19 cellular contexts compared by ENCODE assay signal in the genomic region with DNA sequence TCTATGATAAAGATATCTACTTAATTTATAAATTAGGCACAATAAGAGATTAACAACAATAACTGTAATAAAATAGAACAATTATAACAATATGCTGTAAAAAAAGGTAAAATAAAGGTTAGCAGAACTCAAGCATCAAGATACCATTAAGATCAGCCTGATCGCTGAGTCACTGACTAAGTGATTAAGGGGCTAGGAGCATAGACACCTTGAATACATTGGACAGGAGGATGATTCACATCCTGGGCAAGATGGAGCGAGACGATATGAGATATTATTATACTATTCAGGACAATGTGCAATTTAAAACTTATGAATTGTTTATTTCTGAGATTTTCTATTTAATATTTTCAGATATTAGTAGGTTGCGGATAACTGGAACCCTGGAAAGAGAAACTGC.
DNase-seq lines count a peak whose midpoint lies in the region; ATAC-seq and TF ChIP-seq lines count a peak whose summit lies in the region.
"Had no signal": no experiment of that assay in that cellular context is flagged by ENCODE, and none has a peak within 500 bp of the region (broad histone marks: within the 10 kb centered on the region; RNA-seq: fewer than 3 reads in every experiment).

No MANE protein-coding gene starts in this region.

- peak; percentile 78 for ATAC-seq in SK-N-SH treated with all-trans-retinoic acid at 6 μM for 48 hours
- ATAC-seq: HepG2 had no signal

- H3K4me3 Mint-ChIP-seq in T-helper 2 cell treated with Interferon-gamma antibody and Interleukin-4, amounts not matched to agents 5 μg/mL and 100 μg/mL, for 36 hours = no peak overlapping the region

- no peaks in the 10 kb centered on the region for H3K9me3 Mint-ChIP-seq in T-helper 2 cell treated with Interferon-gamma antibody and Interleukin-4, amounts not matched to agents 5 μg/mL and 100 μg/mL, for 36 hours

- DNase-seq in M059J (ENCODE audit: low read depth) = peak; percentile 26
- DNase-seq in epithelial cell of esophagus (ENCODE audit: low read depth) = peak; percentile 88
- peak; percentile 16 for DNase-seq in renal cortical epithelial cell (ENCODE audit: low read depth)
- no peak for DNase-seq in activated T-cell treated with anti-CD3 and anti-CD28 coated beads for 4 hours
- DNase-seq in medulla oblongata (ENCODE audit: extremely low spot score) = no peak
- DNase-seq in T-helper 2 cell treated with Interferon-gamma antibody and Interleukin-4, amounts not matched to agents 5 μg/mL and 100 μg/mL, for 36 hours (ENCODE audit: low spot score) = no peak
- no peak for DNase-seq in head of caudate nucleus
- DNase-seq: AML-193, GM23248, HCEC 1CT, KBM-7, NCI-H1417 treated with DMSO at 0.1 percent for 48 hours, NCI-H1930, NCI-H526, PC-9, SW 1271 had no signal

- intact Hi-C loops in head of caudate nucleus (cut with DNase I) = no loop called here

- H3K4me3 ChIP-seq in epithelial cell of esophagus (ENCODE audit: low read length) = no peak overlapping the region
- H3K4me3 ChIP-seq: GM23248, PC-9, SJSA1 had no signal

- H3K27me3 Mint-ChIP-seq in T-helper 2 cell treated with Interferon-gamma antibody and Interleukin-4, amounts not matched to agents 5 μg/mL and 100 μg/mL, for 36 hours (ENCODE audit: low read depth) = no peaks in the 10 kb centered on the region

- H3K36me3 Mint-ChIP-seq in T-helper 2 cell treated with Interferon-gamma antibody and Interleukin-4, amounts not matched to agents 5 μg/mL and 100 μg/mL, for 36 hours (ENCODE audit: low read depth) = no peaks in the 10 kb centered on the region

- H3K4me1 Mint-ChIP-seq in T-helper 2 cell treated with Interferon-gamma antibody and Interleukin-4, amounts not matched to agents 5 μg/mL and 100 μg/mL, for 36 hours (ENCODE audit: low read depth) = no peaks in the 10 kb centered on the region

- no peak overlapping the region for H3K27ac Mint-ChIP-seq in T-helper 2 cell treated with Interferon-gamma antibody and Interleukin-4, amounts not matched to agents 5 μg/mL and 100 μg/mL, for 36 hours

- no peak for TF ChIP-seq CTCF in epithelial cell of esophagus (IDR thresholded peaks at IDR 0.05; ENCODE audit: insufficient read depth, low read depth, low read length, missing control alignments)

TF ChIP-seq in SK-N-SH treated with all-trans-retinoic acid at 6 μM for 48 hours, 23 proteins besides CTCF, POLR2A, EP300 and RAD21:
- TF ChIP-seq ZC3H10 (CRISPR knock-in tag; IDR thresholded peaks at IDR 0.05) (no peak), ARNTL (CRISPR knock-in tag; IDR thresholded peaks at IDR 0.05; ENCODE audit: borderline replicate concordance, low read depth) (no peak), ZFP3 (CRISPR knock-in tag; IDR thresholded peaks at IDR 0.05) (no peak), CREB5 (CRISPR knock-in tag; IDR thresholded peaks at IDR 0.05; ENCODE audit: low read depth) (no peak), TSHZ2 (CRISPR knock-in tag; IDR thresholded peaks at IDR 0.05) (no peak), TOX (CRISPR knock-in tag; IDR thresholded peaks at IDR 0.05; ENCODE audit: borderline replicate concordance) (no peak), ZNF8 (CRISPR knock-in tag; IDR thresholded peaks at IDR 0.05) (no peak), SNAI2 (CRISPR knock-in tag; IDR thresholded peaks at IDR 0.05) (no peak), ZNF70 (CRISPR knock-in tag; IDR thresholded peaks at IDR 0.05) (no peak), TCF4 (CRISPR knock-in tag; IDR thresholded peaks at IDR 0.05; ENCODE audit: borderline replicate concordance) (no peak)
- TF ChIP-seq, protein P1, sequence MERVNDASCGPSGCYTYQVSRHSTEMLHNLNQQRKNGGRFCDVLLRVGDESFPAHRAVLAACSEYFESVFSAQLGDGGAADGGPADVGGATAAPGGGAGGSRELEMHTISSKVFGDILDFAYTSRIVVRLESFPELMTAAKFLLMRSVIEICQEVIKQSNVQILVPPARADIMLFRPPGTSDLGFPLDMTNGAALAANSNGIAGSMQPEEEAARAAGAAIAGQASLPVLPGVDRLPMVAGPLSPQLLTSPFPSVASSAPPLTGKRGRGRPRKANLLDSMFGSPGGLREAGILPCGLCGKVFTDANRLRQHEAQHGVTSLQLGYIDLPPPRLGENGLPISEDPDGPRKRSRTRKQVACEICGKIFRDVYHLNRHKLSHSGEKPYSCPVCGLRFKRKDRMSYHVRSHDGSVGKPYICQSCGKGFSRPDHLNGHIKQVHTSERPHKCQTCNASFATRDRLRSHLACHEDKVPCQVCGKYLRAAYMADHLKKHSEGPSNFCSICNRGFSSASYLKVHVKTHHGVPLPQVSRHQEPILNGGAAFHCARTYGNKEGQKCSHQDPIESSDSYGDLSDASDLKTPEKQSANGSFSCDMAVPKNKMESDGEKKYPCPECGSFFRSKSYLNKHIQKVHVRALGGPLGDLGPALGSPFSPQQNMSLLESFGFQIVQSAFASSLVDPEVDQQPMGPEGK (CRISPR knock-in tag; IDR thresholded peaks at IDR 0.05; ENCODE audit: borderline replicate concordance) = no peak
- TF ChIP-seq, protein P2, sequence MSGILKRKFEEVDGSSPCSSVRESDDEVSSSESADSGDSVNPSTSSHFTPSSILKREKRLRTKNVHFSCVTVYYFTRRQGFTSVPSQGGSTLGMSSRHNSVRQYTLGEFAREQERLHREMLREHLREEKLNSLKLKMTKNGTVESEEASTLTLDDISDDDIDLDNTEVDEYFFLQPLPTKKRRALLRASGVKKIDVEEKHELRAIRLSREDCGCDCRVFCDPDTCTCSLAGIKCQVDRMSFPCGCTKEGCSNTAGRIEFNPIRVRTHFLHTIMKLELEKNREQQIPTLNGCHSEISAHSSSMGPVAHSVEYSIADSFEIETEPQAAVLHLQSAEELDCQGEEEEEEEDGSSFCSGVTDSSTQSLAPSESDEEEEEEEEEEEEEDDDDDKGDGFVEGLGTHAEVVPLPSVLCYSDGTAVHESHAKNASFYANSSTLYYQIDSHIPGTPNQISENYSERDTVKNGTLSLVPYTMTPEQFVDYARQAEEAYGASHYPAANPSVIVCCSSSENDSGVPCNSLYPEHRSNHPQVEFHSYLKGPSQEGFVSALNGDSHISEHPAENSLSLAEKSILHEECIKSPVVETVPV (CRISPR knock-in tag; IDR thresholded peaks at IDR 0.05) = no peak
- TF ChIP-seq, protein P3, sequence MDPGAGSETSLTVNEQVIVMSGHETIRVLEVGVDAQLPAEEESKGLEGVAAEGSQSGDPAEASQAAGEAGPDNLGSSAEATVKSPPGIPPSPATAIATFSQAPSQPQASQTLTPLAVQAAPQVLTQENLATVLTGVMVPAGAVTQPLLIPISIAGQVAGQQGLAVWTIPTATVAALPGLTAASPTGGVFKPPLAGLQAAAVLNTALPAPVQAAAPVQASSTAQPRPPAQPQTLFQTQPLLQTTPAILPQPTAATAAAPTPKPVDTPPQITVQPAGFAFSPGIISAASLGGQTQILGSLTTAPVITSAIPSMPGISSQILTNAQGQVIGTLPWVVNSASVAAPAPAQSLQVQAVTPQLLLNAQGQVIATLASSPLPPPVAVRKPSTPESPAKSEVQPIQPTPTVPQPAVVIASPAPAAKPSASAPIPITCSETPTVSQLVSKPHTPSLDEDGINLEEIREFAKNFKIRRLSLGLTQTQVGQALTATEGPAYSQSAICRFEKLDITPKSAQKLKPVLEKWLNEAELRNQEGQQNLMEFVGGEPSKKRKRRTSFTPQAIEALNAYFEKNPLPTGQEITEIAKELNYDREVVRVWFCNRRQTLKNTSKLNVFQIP (CRISPR knock-in tag; IDR thresholded peaks at IDR 0.05; ENCODE audit: borderline replicate concordance, low read depth) = no peak

Comparison
In these comparisons a context has a peak if more than half of its experiments do, and no peak if none do; other contexts are left out.
1. DNase-seq: peak in M059J (single experiment), epithelial cell of esophagus (single experiment) and renal cortical epithelial cell (single experiment); none in activated T-cell treated with anti-CD3 and anti-CD28 coated beads for 4 hours (single experiment), medulla oblongata (single experiment), T-helper 2 cell treated with Interferon-gamma antibody and Interleukin-4, amounts not matched to agents 5 μg/mL and 100 μg/mL, for 36 hours (single experiment) and head of caudate nucleus (0 of 42).